ENCODE assay signal across 21 cellular contexts in genomic region chr2:142714600-142714999, GRCh38.
A peak's percentile ranks its signal among the peaks of the same experiment; 100 is the strongest.
DNase-seq lines count a peak whose midpoint lies in the region; ATAC-seq lines count a peak whose summit lies in the region.
"Had no signal": no experiment of that assay in that cellular context is flagged by ENCODE, and none has a peak within 500 bp of the region (broad histone marks: within the 10 kb centered on the region; RNA-seq: fewer than 3 reads in every experiment).

No MANE protein-coding gene starts in this region.

- H3K4me3 Mint-ChIP-seq in activated naive CD8-positive, alpha-beta T cell treated with anti-CD3 and anti-CD28 coated beads for 36 hours, result no peak overlapping the region
- H3K4me3 Mint-ChIP-seq: activated CD4-positive, alpha-beta memory T cell treated with anti-CD3 and anti-CD28 coated beads for 36 hours; activated naive CD8-positive, alpha-beta T cell; activated T-cell treated with anti-CD3 and anti-CD28 coated beads, Interleukin-2, amount 50 U/mL, for 72 hours; brain; CD8-positive, alpha-beta T cell; neural crest cell had no signal

- no peaks in the 10 kb centered on the region for H3K36me3 Mint-ChIP-seq in activated naive CD8-positive, alpha-beta T cell treated with anti-CD3 and anti-CD28 coated beads for 36 hours
- H3K36me3 Mint-ChIP-seq: activated CD4-positive, alpha-beta memory T cell treated with anti-CD3 and anti-CD28 coated beads for 36 hours; activated naive CD8-positive, alpha-beta T cell; brain; CD8-positive, alpha-beta T cell had no signal

- H3K27me3 Mint-ChIP-seq in activated naive CD8-positive, alpha-beta T cell treated with anti-CD3 and anti-CD28 coated beads for 36 hours, result no peaks in the 10 kb centered on the region
- H3K27me3 Mint-ChIP-seq: activated CD4-positive, alpha-beta memory T cell treated with anti-CD3 and anti-CD28 coated beads for 36 hours; activated naive CD8-positive, alpha-beta T cell had no signal

- DNase-seq in activated CD4-positive, alpha-beta T cell treated with anti-CD3 and anti-CD28 coated beads, Interleukin-2, amount 50 U/mL, for 48 hours, result no peak
- no peak for DNase-seq in effector CD4-positive, alpha-beta T cell
- no peak for DNase-seq in activated T-cell treated with anti-CD3 and anti-CD28 coated beads for 4 hours
- no peak for DNase-seq in activated naive CD8-positive, alpha-beta T cell treated with anti-CD3 and anti-CD28 coated beads for 36 hours
- DNase-seq: activated CD4-positive, alpha-beta memory T cell treated with anti-CD3 and anti-CD28 coated beads for 36 hours; activated T-cell treated with anti-CD3 and anti-CD28 coated beads, Interleukin-2, amount 50 U/mL, for 72 hours; CD8-positive, alpha-beta T cell; DND-41; foreskin keratinocyte; left cardiac atrium; NCI-H1417; psoas muscle; spleen; testis had no signal

- peaks cover 5% of the 10 kb centered on the region for H3K9me3 Mint-ChIP-seq in activated naive CD8-positive, alpha-beta T cell treated with anti-CD3 and anti-CD28 coated beads for 36 hours

- H3K27ac Mint-ChIP-seq in activated naive CD8-positive, alpha-beta T cell treated with anti-CD3 and anti-CD28 coated beads for 36 hours, result no peak overlapping the region
- H3K27ac Mint-ChIP-seq: activated CD4-positive, alpha-beta memory T cell treated with anti-CD3 and anti-CD28 coated beads for 36 hours; activated naive CD8-positive, alpha-beta T cell; activated T-cell treated with anti-CD3 and anti-CD28 coated beads, Interleukin-2, amount 50 U/mL, for 72 hours; CD8-positive, alpha-beta T cell had no signal

- ATAC-seq in GM18861 (IDR thresholded peaks at IDR 0.05; ENCODE audit: unreplicated experiment) (peak; percentile 62), GM21515 (IDR thresholded peaks at IDR 0.05; ENCODE audit: unreplicated experiment) (peak; percentile 93), HG02970 (IDR thresholded peaks at IDR 0.05; ENCODE audit: low FRiP score, unreplicated experiment) (peak; percentile 53), HG03520 (IDR thresholded peaks at IDR 0.05; ENCODE audit: unreplicated experiment) (peak; percentile 78)
- ATAC-seq: activated T-cell treated with anti-CD3 and anti-CD28 coated beads, Interleukin-2, amount 50 U/mL, for 72 hours; CD8-positive, alpha-beta T cell; foreskin keratinocyte; left cardiac atrium; psoas muscle had no signal

- H3K4me1 Mint-ChIP-seq in activated naive CD8-positive, alpha-beta T cell treated with anti-CD3 and anti-CD28 coated beads for 36 hours, result no peaks in the 10 kb centered on the region
